Comparison of ENCODE assay signal across 8 cellular contexts in genomic region chrX:150361777-150362351, GRCh38. TPM values are rescaled to one million over a fixed set of nuclear protein-coding genes. Genes with fewer than 3 reads are reported as not detected.
DNase-seq lines count a peak whose midpoint lies in the region; ATAC-seq and TF ChIP-seq lines count a peak whose summit lies in the region.

No MANE protein-coding gene starts in this region.

- DNase-seq in AG04450 (ENCODE audit: low read depth, low spot score) (no peak), Panc1 (ENCODE audit: low read depth, low spot score) (no peak), colonic mucosa (no peak), naive B cell (peak; percentile 37), GM20000 (ENCODE audit: low spot score) (no peak), KBM-7 (no peak)

- ATAC-seq in Panc1 (0 out of 2 replicates have a peak, but pooled peaks have one; percentile 18), naive B cell (ENCODE audit: low read depth in 2 of 2) (no peak), HG02798 (IDR thresholded peaks at IDR 0.05; ENCODE audit: poor library complexity, unreplicated experiment) (no peak), GM18502 (IDR thresholded peaks at IDR 0.05; ENCODE audit: poor library complexity, unreplicated experiment) (no peak)

- TF ChIP-seq CTCF in AG04450 (IDR thresholded peaks at IDR 0.05; ENCODE audit: low read depth, low read length) (no peak), Panc1 (IDR thresholded peaks at IDR 0.05) (no peak), colonic mucosa (IDR thresholded peaks at IDR 0.05) (no peak), GM20000 (IDR thresholded peaks at IDR 0.05; ENCODE audit: extremely low read depth, missing control alignments) (no peak)

- CTCF ChIA-PET in AG04450 (lab: Charles Lee), result interaction anchor here (1.4 to 5.1 kb wide), 3 partner anchors 22 to 399 kb away, joined by 3 to 27 read pairs (median 3); no protein-coding TSS in a partner anchor
- CTCF ChIA-PET in Panc1 (lab: Charles Lee), result no interaction called here

- intact Hi-C loops in Panc1 (cut with micrococcal nuclease; ENCODE audit: unreplicated experiment), result loop anchor here (5.0 to 10.0 kb wide), 2 partner anchors 323 to 400 kb away; no protein-coding TSS in a partner anchor
- intact Hi-C loops in colonic mucosa (cut with DNase I), result no loop called here

- H3K9me3 ChIP-seq in AG04450 (ENCODE audit: control insufficient read depth, insufficient read depth, low read length) (no peaks in the 10 kb centered on the region), Panc1 (ENCODE audit: control insufficient read depth, insufficient read depth, low read depth, low read length) (no peaks in the 10 kb centered on the region), colonic mucosa (no peaks in the 10 kb centered on the region)

- no peaks in the 10 kb centered on the region for H3K36me3 Mint-ChIP-seq in naive B cell

- peaks cover 18 to 34% (median 24%) of the 10 kb centered on the region in 3 donors for H3K4me1 Mint-ChIP-seq in naive B cell

- H3K36me3 ChIP-seq in Panc1 (ENCODE audit: control insufficient read depth, insufficient read depth, low read length) (no peaks in the 10 kb centered on the region), colonic mucosa (no peaks in the 10 kb centered on the region)

- H3K27ac ChIP-seq in AG04450 (ENCODE audit: low read depth, low read length), result no peak overlapping the region
- H3K27ac ChIP-seq in Panc1 (ENCODE audit: low read length), result no peak overlapping the region
- H3K27ac ChIP-seq in colonic mucosa, result no peak overlapping the region

- H3K9ac ChIP-seq in colonic mucosa (ENCODE audit: low read depth in 2 of 2, low read length in 2 of 2), result peak overlapping the region; percentile 23 to 56

- no peaks in the 10 kb centered on the region for H3K9me3 Mint-ChIP-seq in naive B cell

- H3K27ac Mint-ChIP-seq in naive B cell, result peak overlapping the region in 5 of 6 donors; percentile 47 to 94 (median 80)

- H3K4me1 ChIP-seq in Panc1 (ENCODE audit: control insufficient read depth, insufficient read depth, low read length), result peaks cover 8% of the 10 kb centered on the region; the same call in 1 of the 2 replicates
- H3K4me1 ChIP-seq in colonic mucosa, result no peaks in the 10 kb centered on the region

- H3K4me3 ChIP-seq in AG04450 (ENCODE audit: low read depth, low read length) (peak overlapping the region; percentile 74), Panc1 (ENCODE audit: low read depth in 2 of 2, low read length in 2 of 2) (peak overlapping the region; percentile 51 to 84), colonic mucosa (peak overlapping the region; percentile 3)

- POLR2A ChIA-PET in AG04450 (lab: Yijun Ruan, JAX) (interaction anchor here (0.6 to 1.6 kb wide), 2 partner anchors 84 to 422 kb away, joined by 3 read pairs; no protein-coding TSS in a partner anchor), Panc1 (lab: Charles Lee) (no interaction called here)

- peaks cover 0 to 35% (median 23%) of the 10 kb centered on the region in 3 donors for H3K27me3 Mint-ChIP-seq in naive B cell

- peak overlapping the region; percentile 89 to 94 (median 92) for H3K4me3 Mint-ChIP-seq in naive B cell

- no TSS peak for BruUV-seq in Panc1 (replicated peaks; lab: Mats Ljungman, UMichigan)

- H3K27me3 ChIP-seq in AG04450 (ENCODE audit: control insufficient read depth, insufficient read depth, low read length), result no peaks in the 10 kb centered on the region
- H3K27me3 ChIP-seq in Panc1 (ENCODE audit: control insufficient read depth, insufficient read depth, low read length), result peaks cover 4% of the 10 kb centered on the region
- H3K27me3 ChIP-seq in colonic mucosa, result peaks cover 30% of the 10 kb centered on the region

- in situ Hi-C loops in Panc1 (cut with HindIII; ENCODE audit: low pct_unique_long_range_greater_than_20kb, low sequenced_read_pairs) (no loop called here), KBM-7 (cut with MboI; ENCODE audit: low pct_unique_long_range_greater_than_20kb, low sequenced_read_pairs) (no loop called here)

RNA-seq across cellular contexts. Expression of gene MAMLD1, which starts 1.3 kb away (rescaled TPM):
- polyA plus RNA-seq in AG04450 (2011; rRNA removed) (3.7 and 5.3 TPM in 2 replicates), naive B cell (ENCODE audit: low read depth in 6 of 6) (1 to 10 TPM in 1 of 6 donors, under 1 TPM in 4, not detected in 1; 0.37 to 1.0 (median 0.75) TPM)
- 3.2 and 3.9 TPM in 2 replicates for polyA minus RNA-seq in AG04450 (2011; rRNA and poly(A)+ RNA removed)
- total RNA-seq in Panc1 (2021; ENCODE audit: unreplicated experiment) (2.1 TPM), colonic mucosa (under 1 TPM; 0.49 to 0.93 TPM)
- 1.8 TPM for polyA plus RNA-seq in Panc1 (2012; ENCODE audit: insufficient read length)

Comparison
In these comparisons a context has a peak if more than half of its experiments do, and no peak if none do; other contexts are left out.
1. H3K4me3 ChIP-seq: peak in every context shown above with its lines; median percentile 74 in AG04450; 68 in Panc1; 3 in colonic mucosa.